Comparison of ENCODE assay signal across 11 cellular contexts in genomic region chr6:18359237-18359885, GRCh38. TPM values are rescaled to one million over a fixed set of nuclear protein-coding genes. Genes with fewer than 3 reads are reported as not detected.
A peak's percentile ranks its signal among the peaks of the same experiment; 100 is the strongest.
DNase-seq lines count a peak whose midpoint lies in the region; ATAC-seq lines count a peak whose summit lies in the region.
"Had no signal": no experiment of that assay in that cellular context is flagged by ENCODE, and none has a peak within 500 bp of the region (broad histone marks: within the 10 kb centered on the region; RNA-seq: fewer than 3 reads in every experiment).

No MANE protein-coding gene starts in this region.

- POLR2A ChIA-PET in activated CD4-positive, alpha-beta T cell treated with anti-CD3 and anti-CD28 coated beads for 36 hours (lab: Charles Lee), result no interaction called here

- H3K27me3 Mint-ChIP-seq in activated T-cell treated with anti-CD3 and anti-CD28 coated beads, Interleukin-2, amount 50 U/mL, for 4 hours (ENCODE audit: low read depth), result peaks cover 7% of the 10 kb centered on the region
- peaks cover 12% of the 10 kb centered on the region for H3K27me3 Mint-ChIP-seq in activated CD4-positive, alpha-beta T cell treated with anti-CD3 and anti-CD28 coated beads for 36 hours

- H3K9me3 Mint-ChIP-seq in activated T-cell treated with anti-CD3 and anti-CD28 coated beads, Interleukin-2, amount 50 U/mL, for 4 hours, result peaks cover 7% of the 10 kb centered on the region
- peaks cover 5% of the 10 kb centered on the region for H3K9me3 Mint-ChIP-seq in activated CD4-positive, alpha-beta T cell treated with anti-CD3 and anti-CD28 coated beads for 36 hours (ENCODE audit: low read depth)

- in situ Hi-C loops in G401 (cut with HindIII; ENCODE audit: low sequenced_read_pairs), result no loop called here

- intact Hi-C loops in activated CD4-positive, alpha-beta T cell treated with anti-CD3 and anti-CD28 coated beads for 36 hours (cut with DNase I, micrococcal nuclease), result no loop called here

- H3K4me3 Mint-ChIP-seq in activated T-cell treated with anti-CD3 and anti-CD28 coated beads, Interleukin-2, amount 50 U/mL, for 4 hours, result no peak overlapping the region
- no peak overlapping the region for H3K4me3 Mint-ChIP-seq in activated CD4-positive, alpha-beta T cell treated with anti-CD3 and anti-CD28 coated beads for 36 hours

- H3K36me3 Mint-ChIP-seq in activated T-cell treated with anti-CD3 and anti-CD28 coated beads, Interleukin-2, amount 50 U/mL, for 4 hours (ENCODE audit: insufficient read depth), result peaks cover 2% of the 10 kb centered on the region
- no peaks in the 10 kb centered on the region for H3K36me3 Mint-ChIP-seq in activated CD4-positive, alpha-beta T cell treated with anti-CD3 and anti-CD28 coated beads for 36 hours (ENCODE audit: low read depth)

- no peak overlapping the region for H3K27ac Mint-ChIP-seq in activated CD4-positive, alpha-beta T cell treated with anti-CD3 and anti-CD28 coated beads for 36 hours

- H3K4me1 Mint-ChIP-seq in activated T-cell treated with anti-CD3 and anti-CD28 coated beads, Interleukin-2, amount 50 U/mL, for 4 hours (ENCODE audit: low read depth), result no peaks in the 10 kb centered on the region
- no peaks in the 10 kb centered on the region for H3K4me1 Mint-ChIP-seq in activated CD4-positive, alpha-beta T cell treated with anti-CD3 and anti-CD28 coated beads for 36 hours

- DNase-seq in putamen (ENCODE audit: low spot score) (peak; percentile 6), G401 (ENCODE audit: low spot score) (no peak)
- DNase-seq in activated T-cell treated with anti-CD3 and anti-CD28 coated beads, Interleukin-2, amount 50 U/mL, for 4 hours, result no peak
- DNase-seq in activated CD4-positive, alpha-beta T cell treated with anti-CD3 and anti-CD28 coated beads for 36 hours, result no peak
- DNase-seq: activated CD4-positive, CD25-positive, alpha-beta regulatory T cell; NCI-H524; stimulated activated CD4-positive, alpha-beta T cell treated with anti-CD3 and anti-CD28 coated beads, Interleukin-12 subunit alpha, Interleukin-12 subunit beta, amount 100 ng/mL, for 4 hours; trophoblast cell had no signal

- CTCF ChIA-PET in activated CD4-positive, alpha-beta T cell treated with anti-CD3 and anti-CD28 coated beads for 36 hours (lab: Charles Lee), result no interaction called here

- ATAC-seq in GM18909 (IDR thresholded peaks at IDR 0.05; ENCODE audit: poor library complexity, unreplicated experiment) (peak; percentile 91), HG02571 (IDR thresholded peaks at IDR 0.05; ENCODE audit: unreplicated experiment) (peak; percentile 93), HG03565 (IDR thresholded peaks at IDR 0.05; ENCODE audit: unreplicated experiment) (peak; percentile 92)
- no peak for ATAC-seq in activated T-cell treated with anti-CD3 and anti-CD28 coated beads, Interleukin-2, amount 50 U/mL, for 4 hours
- no peak for ATAC-seq in activated CD4-positive, alpha-beta T cell treated with anti-CD3 and anti-CD28 coated beads for 36 hours

RNA-seq across cellular contexts. Expression of gene RNF144B, which starts 27.8 kb away (rescaled TPM):
- under 0.01 TPM in 1 of 2 replicates, not detected in the other for total RNA-seq in G401 (2014; rRNA removed; shearing (Covaris generic))
- 1 to 10 TPM in 2 of 3 donors, under 1 TPM in 1; 0.61 to 1.8 (median 1.4) TPM for total RNA-seq in activated T-cell treated with anti-CD3 and anti-CD28 coated beads, Interleukin-2, amount 50 U/mL, for 4 hours
- total RNA-seq in activated CD4-positive, alpha-beta T cell treated with anti-CD3 and anti-CD28 coated beads for 36 hours, result 1 to 10 TPM; 3.4 to 3.9 TPM

Comparison
In these comparisons a context has a peak if more than half of its experiments do, and no peak if none do; other contexts are left out.
1. ATAC-seq: peak in GM18909 (single experiment), HG02571 (single experiment) and HG03565 (single experiment); none in activated T-cell treated with anti-CD3 and anti-CD28 coated beads, Interleukin-2, amount 50 U/mL, for 4 hours (0 of 2) and activated CD4-positive, alpha-beta T cell treated with anti-CD3 and anti-CD28 coated beads for 36 hours (single experiment).